31 cellular contexts compared by ENCODE assay signal in the genomic region with DNA sequence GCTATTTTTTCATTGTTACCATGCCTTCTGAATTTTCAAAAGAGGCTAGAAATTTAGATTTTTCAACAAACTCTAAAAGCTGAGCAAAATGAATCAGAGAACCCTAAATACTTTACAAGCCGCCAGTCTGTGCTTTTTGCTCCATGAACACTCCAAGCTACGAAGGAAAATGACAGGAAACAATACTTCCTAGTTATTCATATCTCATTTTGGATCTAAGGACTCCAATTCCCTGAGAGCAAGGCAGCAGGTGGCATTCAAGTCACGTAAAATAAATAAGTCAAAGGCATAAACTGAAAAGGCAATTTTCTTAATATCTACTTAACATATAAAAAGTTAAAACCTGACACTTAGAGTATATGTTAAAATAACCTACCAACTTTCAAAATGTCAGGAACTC.
"Had no signal": no experiment of that assay in that cellular context is flagged by ENCODE, and none has a peak within 500 bp of the region (broad histone marks: within the 10 kb centered on the region; RNA-seq: fewer than 3 reads in every experiment).

No MANE protein-coding gene starts in this region.

- H3K27me3 ChIP-seq: brain microvascular endothelial cell, colonic mucosa, dorsolateral prefrontal cortex, esophagus muscularis mucosa, foreskin keratinocyte, gastrocnemius medialis, heart right ventricle had no signal

- H3K4me1 ChIP-seq: colonic mucosa, foreskin keratinocyte had no signal

- FAIRE-seq: astrocyte had no signal

- H3K9me3 ChIP-seq: colonic mucosa had no signal

- H3K27ac ChIP-seq: brain microvascular endothelial cell, colonic mucosa, dorsolateral prefrontal cortex, esophagus muscularis mucosa, foreskin keratinocyte, gastrocnemius medialis, heart right ventricle had no signal

- DNase-seq: activated CD4-positive, alpha-beta memory T cell treated with anti-CD3 and anti-CD28 coated beads for 36 hours; activated CD4-positive, alpha-beta T cell treated with anti-CD3 and anti-CD28 coated beads for 36 hours; activated CD4-positive, alpha-beta T cell treated with anti-CD3 and anti-CD28 coated beads, Interleukin-2, amount 10 ng/mL, durations not matched to agents 24 days and 14 days; activated CD4-positive, CD25-positive, alpha-beta regulatory T cell; activated CD4-positive, CD25-positive, alpha-beta regulatory T cell treated with anti-CD3 and anti-CD28 coated beads, Interleukin-2, amount 50 U/mL, for 72 hours; activated CD8-positive, alpha-beta memory T cell treated with anti-CD3 and anti-CD28 coated beads, Interleukin-2, amount 10 ng/mL, durations not matched to agents 7 days and 5 days; activated CD8-positive, alpha-beta memory T cell treated with anti-CD3 and anti-CD28 coated beads, Interleukin-2, amount 50 U/mL, for 4 hours; activated CD8-positive, alpha-beta T cell treated with anti-CD3 and anti-CD28 coated beads, Interleukin-2, amount 10 ng/mL, durations not matched to agents 7 days and 5 days; activated gamma-delta T cell; activated naive CD4-positive, alpha-beta T cell; activated naive CD4-positive, alpha-beta T cell treated with anti-CD3 and anti-CD28 coated beads, Interleukin-2, amount 10 ng/mL, durations not matched to agents 7 days and 5 days; activated naive CD8-positive, alpha-beta T cell treated with anti-CD3 and anti-CD28 coated beads, Interleukin-2, amount 10 ng/mL, durations not matched to agents 7 days and 5 days; activated T-cell treated with anti-CD3 and anti-CD28 coated beads, Interleukin-2, amount 50 U/mL, for 1 hour; activated T-cell treated with anti-CD3 and anti-CD28 coated beads, Interleukin-2, amount 50 U/mL, for 48 hours; anterior cingulate cortex; brain microvascular endothelial cell; central memory CD4-positive, alpha-beta T cell; cerebellar nuclear complex; colonic mucosa; dorsolateral prefrontal cortex; effector memory CD4-positive, alpha-beta T cell; endodermal cell; erythroblast; foreskin keratinocyte; gastrocnemius medialis; heart right ventricle; T-helper 1 cell; T-helper 17 cell; T1000 had no signal

- H3K36me3 ChIP-seq: brain microvascular endothelial cell, colonic mucosa, esophagus muscularis mucosa, gastrocnemius medialis, heart right ventricle had no signal

- H3K4me3 ChIP-seq: colonic mucosa, dorsolateral prefrontal cortex, esophagus muscularis mucosa, gastrocnemius medialis, heart right ventricle had no signal
